ENCODE assay signal across 12 cellular contexts in the genomic region with DNA sequence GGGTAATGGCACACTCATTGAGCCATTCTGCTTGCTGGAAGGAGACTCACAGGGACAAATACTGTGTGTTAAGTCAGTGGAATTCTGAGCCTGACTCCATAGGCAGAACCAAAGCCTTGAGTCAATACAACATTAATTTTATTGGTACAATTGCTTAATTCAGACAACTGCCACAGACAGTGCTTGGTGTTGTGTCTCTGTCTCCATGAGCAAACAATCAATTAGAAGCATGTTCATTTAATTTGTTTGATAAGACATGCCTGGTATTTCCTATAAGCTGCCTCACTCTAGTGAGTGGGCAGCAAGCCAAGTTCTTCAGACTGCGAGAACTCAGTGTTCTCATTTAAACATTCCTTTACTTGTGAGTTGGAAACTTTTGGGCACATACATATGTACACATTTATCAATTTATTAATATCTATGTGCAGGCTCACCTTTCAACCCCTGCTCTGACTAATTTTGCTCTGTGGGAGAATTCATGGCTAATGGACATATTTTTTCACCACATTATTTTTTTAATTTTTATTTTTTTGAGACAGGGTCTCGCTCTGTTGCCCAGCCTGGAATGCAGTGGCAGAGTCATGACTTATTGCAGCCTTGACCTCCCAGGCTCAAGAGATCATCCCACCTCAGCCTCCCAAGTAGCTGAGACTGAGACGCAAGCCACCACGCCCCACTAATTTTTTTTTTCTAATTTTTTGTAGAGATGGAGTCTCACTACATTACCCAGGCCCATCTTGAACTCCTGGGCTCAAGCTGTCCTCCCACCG. TPM values are rescaled to one million over a fixed set of nuclear protein-coding genes. Genes with fewer than 3 reads are reported as not detected.
DNase-seq lines count a peak whose midpoint lies in the region; ATAC-seq and TF ChIP-seq lines count a peak whose summit lies in the region.
"Had no signal": no experiment of that assay in that cellular context is flagged by ENCODE, and none has a peak within 500 bp of the region (broad histone marks: within the 10 kb centered on the region; RNA-seq: fewer than 3 reads in every experiment).

No MANE protein-coding gene starts in this region.

- H3K56ac ChIP-seq in IMR-90 (ENCODE audit: extremely low read depth, insufficient read depth, low read length) = no peak overlapping the region

- TF ChIP-seq POLR2A in IMR-90 (IDR thresholded peaks at IDR 0.05; ENCODE audit: low read depth, low read length) (no peak), lower leg skin (IDR thresholded peaks at IDR 0.05) (no peak)

- no CpG with 5 or more reads among the region's 5 CpGs for WGBS in IMR-90 (ENCODE audit: extremely low coverage in 2 of 2, insufficient read length in 1 of 2), 2 experiments
- 63 to 77% methylated on average over 5 of the region's 5 CpGs for WGBS in lower leg skin, 2 donors

- CTCF ChIA-PET in AG04449 (lab: Yijun Ruan, JAX) = no interaction called here
- CTCF ChIA-PET in IMR-90 (lab: Yijun Ruan, JAX) = no interaction called here

- peaks cover 11% of the 10 kb centered on the region for H3K9me1 ChIP-seq in IMR-90 (ENCODE audit: insufficient read depth, low read length)

- H3K27me3 ChIP-seq in IMR-90 (ENCODE audit: control insufficient read depth, insufficient read depth, low read length) = no peaks in the 10 kb centered on the region

- no peak overlapping the region for H4K5ac ChIP-seq in IMR-90 (ENCODE audit: low read depth, low read length)

- ATAC-seq in IMR-90 (ENCODE audit: low read depth) (no peak), HG03159 (IDR thresholded peaks at IDR 0.05; ENCODE audit: unreplicated experiment) (no peak)
- ATAC-seq in natural killer cell treated with Interleukin-12 subunit alpha and Interleukin-12 subunit beta and Interleukin-15 and Interleukin-18, amount 100 ng/mL, for 72 hours = no peak

- peak overlapping the region; percentile 85 for H3K27ac Mint-ChIP-seq in chondrocyte (ENCODE audit: unreplicated experiment)
- H3K27ac Mint-ChIP-seq in natural killer cell treated with Interleukin-12 subunit alpha and Interleukin-12 subunit beta and Interleukin-15 and Interleukin-18, amount 100 ng/mL, for 72 hours = no peak overlapping the region
- H3K27ac Mint-ChIP-seq: H9 had no signal

- TF ChIP-seq CTCF in AG04449 (IDR thresholded peaks at IDR 0.05; ENCODE audit: insufficient read depth, low read length, missing control alignments) (no peak), IMR-90 (conservative IDR thresholded peaks at IDR 0.05; ENCODE audit: low read depth, low read length) (no peak), chondrocyte (IDR thresholded peaks at IDR 0.05) (no peak), lower leg skin (IDR thresholded peaks at IDR 0.05) (no peak)

- H2AK5ac ChIP-seq in IMR-90 (ENCODE audit: low read depth, low read length) = no peak overlapping the region

- H3K4me1 Mint-ChIP-seq in chondrocyte (ENCODE audit: low read depth) = peaks cover 36% of the 10 kb centered on the region
- peaks cover 9 to 10% of the 10 kb centered on the region in 2 donors for H3K4me1 Mint-ChIP-seq in natural killer cell treated with Interleukin-12 subunit alpha and Interleukin-12 subunit beta and Interleukin-15 and Interleukin-18, amount 100 ng/mL, for 72 hours (ENCODE audit: low read depth in 2 of 2)

- H4K20me1 ChIP-seq in IMR-90 (ENCODE audit: insufficient read depth, low read length) = no peaks in the 10 kb centered on the region; the same call in 1 of the 2 replicates

- H3K9me3 ChIP-seq in IMR-90 (ENCODE audit: control insufficient read depth, insufficient read depth, low read length) = no peaks in the 10 kb centered on the region

- peak overlapping the region; percentile 30 for H2BK5ac ChIP-seq in IMR-90 (ENCODE audit: low read depth, low read length, poor library complexity, severe bottlenecking)

- H2BK20ac ChIP-seq in IMR-90 (ENCODE audit: low read depth, low read length) = no peak overlapping the region

- H3K4me1 ChIP-seq in IMR-90 (ENCODE audit: control insufficient read depth, insufficient read depth, low read length) = peaks cover 5% of the 10 kb centered on the region

- no TSS peak for BruUV-seq in IMR-90 (replicated peaks; lab: Mats Ljungman, UMichigan)

- no peak overlapping the region; the same call in 2 of the 3 replicates for H2BK15ac ChIP-seq in IMR-90 (ENCODE audit: low read depth, low read length)

- H3K27me3 Mint-ChIP-seq in chondrocyte (ENCODE audit: low read depth) = no peaks in the 10 kb centered on the region
- H3K27me3 Mint-ChIP-seq in natural killer cell treated with Interleukin-12 subunit alpha and Interleukin-12 subunit beta and Interleukin-15 and Interleukin-18, amount 100 ng/mL, for 72 hours = no peaks in the 10 kb centered on the region
- H3K27me3 Mint-ChIP-seq: CD8-positive, alpha-beta memory T cell had no signal

- no peak overlapping the region for H3K23ac ChIP-seq in IMR-90 (ENCODE audit: low read depth, low read length)

- H2AK9ac ChIP-seq in IMR-90 (replicated peaks; ENCODE audit: low read depth, low read length, poor library complexity) = no peak overlapping the region

- H3K79me1 ChIP-seq in IMR-90 (ENCODE audit: low read depth in 1 of 2, low read length in 2 of 2) = peaks cover 0 to 4% of the 10 kb centered on the region in 2 experiments; a peak in 1 of 4 replicates

- no peak overlapping the region for H3K9ac ChIP-seq in IMR-90 (ENCODE audit: low read depth, low read length)

- no peak overlapping the region for H4K91ac ChIP-seq in IMR-90 (ENCODE audit: insufficient read depth, low read depth, low read length)

- H3K4ac ChIP-seq in IMR-90 (ENCODE audit: low read depth, low read length) = peak overlapping the region; percentile 18; the same call in 1 of the 2 replicates

- no peak overlapping the region for H3K4me2 ChIP-seq in IMR-90 (ENCODE audit: low read depth, low read length)

- no peaks in the 10 kb centered on the region for H3K36me3 ChIP-seq in IMR-90 (ENCODE audit: control insufficient read depth, insufficient read depth, low read length)

- intact Hi-C loops in IMR-90 (cut with micrococcal nuclease) = no loop called here
- intact Hi-C loops in lower leg skin (cut with DNase I; ENCODE audit: low total_unique reads) = no loop called here

- no peak overlapping the region for H2AFZ ChIP-seq in IMR-90 (replicated peaks; ENCODE audit: low read length, poor library complexity)

- H3K4me3 Mint-ChIP-seq in chondrocyte (ENCODE audit: unreplicated experiment) = no peak overlapping the region
- H3K4me3 Mint-ChIP-seq in natural killer cell treated with Interleukin-12 subunit alpha and Interleukin-12 subunit beta and Interleukin-15 and Interleukin-18, amount 100 ng/mL, for 72 hours = no peak overlapping the region
- H3K4me3 Mint-ChIP-seq: H9 had no signal

- no peak overlapping the region for H3K27ac ChIP-seq in IMR-90 (ENCODE audit: insufficient read depth, low read length)

- peak; percentile 55 for DNase-seq in AG04449 (ENCODE audit: low read depth, low spot score)
- DNase-seq in IMR-90 = peak; percentile 55
- DNase-seq in chondrocyte (ENCODE audit: low spot score) = no peak
- peak; percentile 36 for DNase-seq in mucosa of gallbladder (ENCODE audit: low spot score)
- no peak for DNase-seq in NCI-H1092 (lab: John Stamatoyannopoulos, UW)
- DNase-seq in natural killer cell treated with Interleukin-12 subunit alpha and Interleukin-12 subunit beta and Interleukin-15 and Interleukin-18, amount 100 ng/mL, for 72 hours (ENCODE audit: low spot score) = no peak
- no peak for DNase-seq in lower leg skin (ENCODE audit: low spot score in 2 of 2)
- DNase-seq: activated T-cell treated with anti-CD3 and anti-CD28 coated beads, Interleukin-2, amount 50 U/mL, for 48 hours; CD8-positive, alpha-beta memory T cell; H9; mesendoderm had no signal

- dilution Hi-C loops in IMR-90 (cut with HindIII; ENCODE audit: low sequenced_read_pairs, unreplicated experiment) = no loop called here

- H3K9me3 Mint-ChIP-seq in chondrocyte (ENCODE audit: low read depth) = no peaks in the 10 kb centered on the region
- no peaks in the 10 kb centered on the region for H3K9me3 Mint-ChIP-seq in natural killer cell treated with Interleukin-12 subunit alpha and Interleukin-12 subunit beta and Interleukin-15 and Interleukin-18, amount 100 ng/mL, for 72 hours
- H3K9me3 Mint-ChIP-seq: CD8-positive, alpha-beta memory T cell had no signal

- H2BK120ac ChIP-seq in IMR-90 (ENCODE audit: low read depth, low read length) = 0 out of 2 replicates have a peak overlapping the region, but pooled peaks have one; percentile 11

- no peak for TF ChIP-seq RAD21 in IMR-90 (IDR thresholded peaks at IDR 0.05; ENCODE audit: low read length)

- in situ Hi-C loops in IMR-90 (cut with MboI; ENCODE audit: low sequenced_read_pairs) = no loop called here

- H3K14ac ChIP-seq in IMR-90 (replicated peaks; ENCODE audit: low read depth, low read length) = 0 out of 2 replicates have a peak overlapping the region, but pooled peaks have one; percentile 8

- no peak overlapping the region for H3K18ac ChIP-seq in IMR-90 (ENCODE audit: low read depth, low read length)

- 0 out of 4 replicates have a peak overlapping the region, but pooled peaks of 1 of the 2 experiments have one; percentile 4 for H4K8ac ChIP-seq in IMR-90 (ENCODE audit: low read depth in 2 of 2, low read length in 2 of 2)

- H3K36me3 Mint-ChIP-seq in chondrocyte (ENCODE audit: low read depth) = no peaks in the 10 kb centered on the region
- H3K36me3 Mint-ChIP-seq in natural killer cell treated with Interleukin-12 subunit alpha and Interleukin-12 subunit beta and Interleukin-15 and Interleukin-18, amount 100 ng/mL, for 72 hours = peaks cover 2% of the 10 kb centered on the region

- H3K4me3 ChIP-seq in AG04449 (ENCODE audit: low read depth, low read length) (no peak overlapping the region), IMR-90 (ENCODE audit: insufficient read depth, low read depth, low read length) (no peak overlapping the region), lower leg skin (ENCODE audit: low read depth, poor library complexity, severe bottlenecking) (no peak overlapping the region)

- POLR2A ChIA-PET in AG04449 (lab: Yijun Ruan, JAX) (no interaction called here), IMR-90 (lab: Charles Lee; ENCODE audit: unreplicated experiment) (no interaction called here)

RNA-seq across cellular contexts. Expression of a gene that starts 4.5 kb away (rescaled TPM):
- total RNA-seq in IMR-90 (2012; rRNA removed) (110 and 189 TPM in 2 replicates), chondrocyte (86.0 to 113 TPM (median 92.0 TPM) in 3 replicates), mucosa of gallbladder (78.9 TPM), lower leg skin (10 to 100 TPM; 41.3 to 68.3 (median 47.4) TPM)
- polyA plus RNA-seq in IMR-90 (2012; rRNA removed) = 76.2 and 90.1 TPM in 2 replicates
- polyA plus RNA-seq in IMR-90 (2012; cell fraction: cytosol; rRNA removed) = 75.8 and 86.2 TPM in 2 replicates
- polyA plus RNA-seq in IMR-90 (2012; cell fraction: nucleus; rRNA removed; ENCODE audit: low replicate concordance) = 46.9 and 169 TPM in 2 replicates
- 100 to 1,000 TPM; 176 to 214 TPM for total RNA-seq in natural killer cell treated with Interleukin-12 subunit alpha and Interleukin-12 subunit beta and Interleukin-15 and Interleukin-18, amount 100 ng/mL, for 72 hours

RNA-seq across cellular contexts. Expression of a gene that starts 25.0 kb away (rescaled TPM):
- total RNA-seq in IMR-90 (2012; rRNA removed) (76.0 and 106 TPM in 2 replicates), chondrocyte (52.9 to 62.6 TPM (median 54.2 TPM) in 3 replicates), mucosa of gallbladder (153 TPM), lower leg skin (10 to 100 TPM; 65.0 to 84.6 (median 80.0) TPM)
- 40.3 and 50.6 TPM in 2 replicates for polyA plus RNA-seq in IMR-90 (2012; rRNA removed)
- polyA plus RNA-seq in IMR-90 (2012; cell fraction: cytosol; rRNA removed) = 18.7 and 20.2 TPM in 2 replicates
- 12.7 and 41.7 TPM in 2 replicates for polyA plus RNA-seq in IMR-90 (2012; cell fraction: nucleus; rRNA removed; ENCODE audit: low replicate concordance)
- total RNA-seq in natural killer cell treated with Interleukin-12 subunit alpha and Interleukin-12 subunit beta and Interleukin-15 and Interleukin-18, amount 100 ng/mL, for 72 hours = 100 to 1,000 TPM in 1 of 2 donors, 10 to 100 TPM in 1; 89.7 to 162 TPM

Comparison
In these comparisons a context has a peak if more than half of its experiments do, and no peak if none do; other contexts are left out.
1. DNase-seq: peak in AG04449 (single experiment), IMR-90 (single experiment) and mucosa of gallbladder (single experiment); none in chondrocyte (single experiment), NCI-H1092 (single experiment), natural killer cell treated with Interleukin-12 subunit alpha and Interleukin-12 subunit beta and Interleukin-15 and Interleukin-18, amount 100 ng/mL, for 72 hours (single experiment) and lower leg skin (0 of 2).